1 cellular context compared by ENCODE assay signal in genomic region chr22:45629469-45630089, GRCh38.
TF ChIP-seq lines count a peak whose summit lies in the region.

No MANE protein-coding gene starts in this region.

TF ChIP-seq in HepG2, 621 proteins besides CTCF, POLR2A, EP300 and RAD21 (continued from another document and continues in another):
- TF ChIP-seq ZNF646 (CRISPR knock-in tag; IDR thresholded peaks at IDR 0.05) = no peak
- TF ChIP-seq ZKSCAN1 (IDR thresholded peaks at IDR 0.05; ENCODE audit: low read length) = no peak
- no peak for TF ChIP-seq ZNF343 (CRISPR knock-in tag; IDR thresholded peaks at IDR 0.05)
- no peak for TF ChIP-seq ZNF678 (CRISPR knock-in tag; IDR thresholded peaks at IDR 0.05)
- no peak for TF ChIP-seq KAT7 (CRISPR knock-in tag; IDR thresholded peaks at IDR 0.05; ENCODE audit: borderline replicate concordance)
- TF ChIP-seq ZNF691 (CRISPR knock-in tag; IDR thresholded peaks at IDR 0.05; ENCODE audit: borderline replicate concordance, low read depth) = no peak
- TF ChIP-seq SNAPC4 (CRISPR knock-in tag; IDR thresholded peaks at IDR 0.05) = no peak
- no peak for TF ChIP-seq ZNF776 (CRISPR knock-in tag; IDR thresholded peaks at IDR 0.05)
- no peak for TF ChIP-seq ARNT2 (CRISPR knock-in tag; IDR thresholded peaks at IDR 0.05; ENCODE audit: low read depth)
- TF ChIP-seq GTF2F1 (IDR thresholded peaks at IDR 0.05; ENCODE audit: low read length) = no peak
- TF ChIP-seq MTF1 (CRISPR knock-in tag; IDR thresholded peaks at IDR 0.05) = no peak
- no peak for TF ChIP-seq REXO4 (CRISPR knock-in tag; IDR thresholded peaks at IDR 0.05; ENCODE audit: borderline replicate concordance)
- TF ChIP-seq ZNF639 (CRISPR knock-in tag; conservative IDR thresholded peaks at IDR 0.05) = 0 out of 2 replicates have a peak, but pooled peaks have one; percentile 57
- no peak for TF ChIP-seq PCBP1 (IDR thresholded peaks at IDR 0.05; ENCODE audit: borderline replicate concordance, low read depth, low read length)
- peak; percentile 29; the same call in 1 of the 2 replicates for TF ChIP-seq ELF3 (CRISPR knock-in tag; IDR thresholded peaks at IDR 0.05)
- TF ChIP-seq ZNF775 (CRISPR knock-in tag; IDR thresholded peaks at IDR 0.05; ENCODE audit: borderline replicate concordance) = no peak
- TF ChIP-seq ZFYVE20 (CRISPR knock-in tag; IDR thresholded peaks at IDR 0.05; ENCODE audit: borderline replicate concordance, low read depth) = no peak
- TF ChIP-seq DNMT3B (CRISPR knock-in tag; conservative IDR thresholded peaks at IDR 0.05) = no peak
- no peak for TF ChIP-seq ZNF335 (CRISPR knock-in tag; IDR thresholded peaks at IDR 0.05)
- peak; percentile 76; the same call in 1 of the 2 replicates for TF ChIP-seq MYC (CRISPR knock-in tag; IDR thresholded peaks at IDR 0.05; ENCODE audit: borderline replicate concordance)
- TF ChIP-seq NR2F2 (IDR thresholded peaks at IDR 0.05; ENCODE audit: borderline replicate concordance, low read depth) = no peak
- TF ChIP-seq SP2 (CRISPR knock-in tag; IDR thresholded peaks at IDR 0.05) = no peak
- no peak for TF ChIP-seq NFKB2 (CRISPR knock-in tag; IDR thresholded peaks at IDR 0.05; ENCODE audit: borderline replicate concordance)
- no peak for TF ChIP-seq MAFG (CRISPR knock-in tag; IDR thresholded peaks at IDR 0.05)
- TF ChIP-seq ZUFSP (CRISPR knock-in tag; IDR thresholded peaks at IDR 0.05; ENCODE audit: borderline replicate concordance) = no peak
- no peak for TF ChIP-seq ZNF44 (CRISPR knock-in tag; IDR thresholded peaks at IDR 0.05)
- no peak for TF ChIP-seq GABPB1 (CRISPR knock-in tag; IDR thresholded peaks at IDR 0.05)
- no peak for TF ChIP-seq SATB2 (CRISPR knock-in tag; IDR thresholded peaks at IDR 0.05)
- no peak for TF ChIP-seq U2AF1 (optimal IDR thresholded peaks at IDR 0.05; ENCODE audit: low read depth, low read length)
- no peak for TF ChIP-seq POLR2AphosphoS2 (IDR thresholded peaks at IDR 0.05; ENCODE audit: low read depth, low read length)
- TF ChIP-seq ZNF841 (CRISPR knock-in tag; IDR thresholded peaks at IDR 0.05; ENCODE audit: borderline replicate concordance) = no peak
- TF ChIP-seq HMG20A (CRISPR knock-in tag; IDR thresholded peaks at IDR 0.05; ENCODE audit: borderline replicate concordance) = no peak; the same call in 1 of the 2 replicates
- no peak; the same call in 1 of the 2 replicates for TF ChIP-seq NR2F6 (IDR thresholded peaks at IDR 0.05)
- peak; percentile 47; the same call in 1 of the 2 replicates for TF ChIP-seq NR2F6 (CRISPR knock-in tag; IDR thresholded peaks at IDR 0.05)
- 0 out of 2 replicates have a peak, but pooled peaks have one; percentile 44 for TF ChIP-seq ZSCAN5A (CRISPR knock-in tag; IDR thresholded peaks at IDR 0.05; ENCODE audit: borderline replicate concordance)
